Comparison of ENCODE assay signal across 8 cellular contexts in the genomic region with DNA sequence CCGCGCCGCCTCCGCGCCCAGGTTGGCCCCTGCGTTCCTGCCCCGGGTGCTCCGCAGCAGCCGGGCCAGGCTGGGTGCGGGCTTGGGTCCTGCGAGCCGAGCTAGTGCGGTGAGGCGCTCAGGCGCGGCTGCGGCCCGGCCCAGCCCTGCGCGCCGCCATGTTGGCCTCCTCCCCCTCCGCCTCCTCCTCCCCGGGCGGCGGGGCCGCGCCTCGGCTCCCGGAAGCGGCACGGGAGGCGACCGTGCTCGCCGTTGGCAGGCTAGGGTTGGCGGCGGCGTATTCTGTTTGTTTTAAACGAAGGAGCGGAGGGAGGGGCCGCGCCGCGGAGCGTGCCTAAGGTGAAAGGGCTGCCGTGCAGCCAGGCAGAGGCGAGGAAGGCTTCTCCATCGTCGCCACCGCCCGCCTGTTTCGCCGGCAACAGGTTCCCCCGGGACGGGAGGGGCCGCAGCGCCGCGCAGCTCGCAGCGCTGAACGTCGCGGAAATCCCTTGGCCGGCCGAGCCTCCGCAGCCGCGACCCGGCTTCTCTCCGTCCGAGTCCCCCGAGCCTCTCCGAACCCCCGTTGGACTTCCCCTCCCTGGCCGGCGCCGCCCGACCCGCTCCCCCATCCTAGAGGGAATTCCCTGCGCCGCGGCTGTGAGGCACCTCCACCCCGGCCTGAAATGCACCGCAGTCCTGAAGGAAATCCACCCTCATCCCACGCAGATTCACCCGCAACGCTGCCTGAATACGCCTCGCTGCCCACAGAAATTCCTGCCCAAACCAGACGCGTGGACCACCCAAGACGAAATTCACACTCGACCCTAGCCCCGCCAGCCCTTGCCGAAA. TPM values are rescaled to one million over a fixed set of nuclear protein-coding genes. Genes with fewer than 3 reads are reported as not detected.
DNase-seq lines count a peak whose midpoint lies in the region; ATAC-seq, FAIRE-seq and TF ChIP-seq lines count a peak whose summit lies in the region.

A gene with protein sequence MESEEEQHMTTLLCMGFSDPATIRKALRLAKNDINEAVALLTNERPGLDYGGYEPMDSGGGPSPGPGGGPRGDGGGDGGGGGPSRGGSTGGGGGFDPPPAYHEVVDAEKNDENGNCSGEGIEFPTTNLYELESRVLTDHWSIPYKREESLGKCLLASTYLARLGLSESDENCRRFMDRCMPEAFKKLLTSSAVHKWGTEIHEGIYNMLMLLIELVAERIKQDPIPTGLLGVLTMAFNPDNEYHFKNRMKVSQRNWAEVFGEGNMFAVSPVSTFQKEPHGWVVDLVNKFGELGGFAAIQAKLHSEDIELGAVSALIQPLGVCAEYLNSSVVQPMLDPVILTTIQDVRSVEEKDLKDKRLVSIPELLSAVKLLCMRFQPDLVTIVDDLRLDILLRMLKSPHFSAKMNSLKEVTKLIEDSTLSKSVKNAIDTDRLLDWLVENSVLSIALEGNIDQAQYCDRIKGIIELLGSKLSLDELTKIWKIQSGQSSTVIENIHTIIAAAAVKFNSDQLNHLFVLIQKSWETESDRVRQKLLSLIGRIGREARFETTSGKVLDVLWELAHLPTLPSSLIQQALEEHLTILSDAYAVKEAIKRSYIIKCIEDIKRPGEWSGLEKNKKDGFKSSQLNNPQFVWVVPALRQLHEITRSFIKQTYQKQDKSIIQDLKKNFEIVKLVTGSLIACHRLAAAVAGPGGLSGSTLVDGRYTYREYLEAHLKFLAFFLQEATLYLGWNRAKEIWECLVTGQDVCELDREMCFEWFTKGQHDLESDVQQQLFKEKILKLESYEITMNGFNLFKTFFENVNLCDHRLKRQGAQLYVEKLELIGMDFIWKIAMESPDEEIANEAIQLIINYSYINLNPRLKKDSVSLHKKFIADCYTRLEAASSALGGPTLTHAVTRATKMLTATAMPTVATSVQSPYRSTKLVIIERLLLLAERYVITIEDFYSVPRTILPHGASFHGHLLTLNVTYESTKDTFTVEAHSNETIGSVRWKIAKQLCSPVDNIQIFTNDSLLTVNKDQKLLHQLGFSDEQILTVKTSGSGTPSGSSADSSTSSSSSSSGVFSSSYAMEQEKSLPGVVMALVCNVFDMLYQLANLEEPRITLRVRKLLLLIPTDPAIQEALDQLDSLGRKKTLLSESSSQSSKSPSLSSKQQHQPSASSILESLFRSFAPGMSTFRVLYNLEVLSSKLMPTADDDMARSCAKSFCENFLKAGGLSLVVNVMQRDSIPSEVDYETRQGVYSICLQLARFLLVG (N-terminal part only) (minus strand): TSS at position 171 of the 828 bp plus-strand sequence. CDS start 251 bp downstream, outside the sequence.

- peak; percentile 74 for FAIRE-seq in urothelium cell line (lab: Jason Lieb, UNC)

- TF ChIP-seq POLR2A in NB4 (IDR thresholded peaks at IDR 0.05; ENCODE audit: extremely low read depth, insufficient read length) = peak; percentile 82

- TF ChIP-seq CTCF in GM12875 (IDR thresholded peaks at IDR 0.05; ENCODE audit: borderline replicate concordance, insufficient read depth, low read depth, low read length) (no peak), NB4 (IDR thresholded peaks at IDR 0.05; ENCODE audit: low read depth, low read length) (no peak)

- intact Hi-C loops in left ventricle myocardium superior (cut with micrococcal nuclease) = no loop called here

- ATAC-seq in HG02571 (IDR thresholded peaks at IDR 0.05; ENCODE audit: unreplicated experiment) = peak; percentile 74
- peak; percentile 94 for ATAC-seq in left ventricle myocardium superior

- DNase-seq in NB4 (ENCODE audit: low read depth) = peak; percentile 86
- DNase-seq in T-helper 2 cell = peak; percentile 70 to 89 (median 80)
- peak; percentile 32 for DNase-seq in amniotic stem cell (lab: John Stamatoyannopoulos, UW)
- DNase-seq in left ventricle myocardium superior = peak; percentile 89
- DNase-seq in pulmonary artery endothelial cell (ENCODE audit: low read depth, low spot score) = no peak
- DNase-seq in urothelium cell line (ENCODE audit: low spot score) = peak; percentile 89

- H3K4me3 ChIP-seq in GM12875 (ENCODE audit: low read depth, low read length) (peak within 1 kb of the TSS; percentile 95), NB4 (ENCODE audit: low read depth, low read length) (peak within 1 kb of the TSS; percentile 81)

RNA-seq across cellular contexts. Expression of the gene that starts here (rescaled TPM):
- 33.1 TPM for total RNA-seq in left ventricle myocardium superior
- total RNA-seq in pulmonary artery endothelial cell = 39.1 and 49.2 TPM in 2 replicates
